Comparison of ENCODE assay signal across 9 cellular contexts in genomic region chr2:159226059-159226461, GRCh38.
DNase-seq lines count a peak whose midpoint lies in the region; ATAC-seq, FAIRE-seq and TF ChIP-seq lines count a peak whose summit lies in the region.
"Had no signal": no experiment of that assay in that cellular context is flagged by ENCODE, and none has a peak within 500 bp of the region (broad histone marks: within the 10 kb centered on the region; RNA-seq: fewer than 3 reads in every experiment).

No MANE protein-coding gene starts in this region.

- TF ChIP-seq CTCF in AG10803 (conservative IDR thresholded peaks at IDR 0.05; ENCODE audit: low read length) (no peak), cardiac fibroblast (IDR thresholded peaks at IDR 0.05; ENCODE audit: low read depth, low read length) (no peak), smooth muscle cell (IDR thresholded peaks at IDR 0.05; ENCODE audit: borderline replicate concordance, insufficient read depth, poor library complexity, severe bottlenecking) (no peak)

- no peak overlapping the region for H3K9ac ChIP-seq in smooth muscle cell (ENCODE audit: low read depth)

- FAIRE-seq in HTR-8/SVneo (lab: Jason Lieb, UNC): no peak

- H3K4me1 ChIP-seq in smooth muscle cell (ENCODE audit: low read depth): peaks cover 7% of the 10 kb centered on the region

- H2AFZ ChIP-seq in smooth muscle cell (ENCODE audit: low read depth): no peak overlapping the region

- no peak overlapping the region for H3K4me3 ChIP-seq in AG10803 (ENCODE audit: low read length)
- no peak overlapping the region for H3K4me3 ChIP-seq in cardiac fibroblast (replicated peaks in 1 of 2; ENCODE audit: low read depth in 2 of 2, low read length in 2 of 2)
- no peak overlapping the region for H3K4me3 ChIP-seq in smooth muscle cell

- H3K79me2 ChIP-seq in smooth muscle cell (ENCODE audit: low read depth): no peaks in the 10 kb centered on the region

- no peak overlapping the region for H3K4me2 ChIP-seq in smooth muscle cell

- peak overlapping the region; percentile 51 for H3K27ac ChIP-seq in smooth muscle cell (ENCODE audit: low read depth)
- H3K27ac ChIP-seq in caudate nucleus (ENCODE audit: low read depth, low read length): no peak overlapping the region
- H3K27ac ChIP-seq: neutrophil had no signal

- 77% methylated on average over 5 of the region's 5 CpGs for WGBS in smooth muscle cell (ENCODE audit: low lambda C conversion rate)

- no peaks in the 10 kb centered on the region for H4K20me1 ChIP-seq in smooth muscle cell (ENCODE audit: low read depth)

- no peaks in the 10 kb centered on the region for H3K27me3 ChIP-seq in smooth muscle cell (ENCODE audit: low read depth)
- H3K27me3 ChIP-seq: neutrophil had no signal

- H3F3A ChIP-seq in smooth muscle cell (ENCODE audit: low read depth): no peaks in the 10 kb centered on the region

- no peaks in the 10 kb centered on the region for H3K9me3 ChIP-seq in smooth muscle cell (replicated peaks; ENCODE audit: low read depth)
- H3K9me3 ChIP-seq: neutrophil had no signal

- ATAC-seq in GM18867 (IDR thresholded peaks at IDR 0.05; ENCODE audit: unreplicated experiment): peak; percentile 71

- H3K36me3 ChIP-seq in smooth muscle cell (ENCODE audit: low read depth): no peaks in the 10 kb centered on the region
- H3K36me3 ChIP-seq: neutrophil had no signal

- DNase-seq in AG10803 (ENCODE audit: low read depth) (peak; percentile 25), NCI-H1105 treated with DMSO at 0.1 percent for 48 hours (lab: John Stamatoyannopoulos, UW) (peak; percentile 37), cardiac fibroblast (ENCODE audit: low read depth in 2 of 2) (peak; percentile 12 to 74), smooth muscle cell (lab: John Stamatoyannopoulos, UW; ENCODE audit: unreplicated experiment) (no peak), HTR-8/SVneo (ENCODE audit: insufficient read length, low spot score) (no peak), SHP77 (lab: John Stamatoyannopoulos, UW) (no peak), caudate nucleus (lab: John Stamatoyannopoulos, UW) (no peak)

Comparison
In these comparisons a context has a peak if more than half of its experiments do, and no peak if none do; other contexts are left out.
1. DNase-seq: peak in AG10803 (single experiment), NCI-H1105 treated with DMSO at 0.1 percent for 48 hours (single experiment) and cardiac fibroblast (2 of 2); none in smooth muscle cell (single experiment), HTR-8/SVneo (single experiment), SHP77 (0 of 2) and caudate nucleus (0 of 61).